7 cellular contexts compared by ENCODE assay signal in genomic region chr2:179860255-179861026, GRCh38. TPM values are rescaled to one million over a fixed set of nuclear protein-coding genes. Genes with fewer than 3 reads are reported as not detected.
DNase-seq lines count a peak whose midpoint lies in the region; ATAC-seq and TF ChIP-seq lines count a peak whose summit lies in the region.

No MANE protein-coding gene starts in this region.

- H3K4me2 ChIP-seq in skeletal muscle satellite cell (ENCODE audit: low read length): peak overlapping the region; percentile 99

- no peaks in the 10 kb centered on the region for H3K9me3 ChIP-seq in Peyer's patch
- H3K9me3 ChIP-seq in right atrium auricular region: no peaks in the 10 kb centered on the region
- no peaks in the 10 kb centered on the region for H3K9me3 ChIP-seq in skeletal muscle satellite cell (replicated peaks; ENCODE audit: low read length)

- DNase-seq in GM20000 (ENCODE audit: low spot score): peak; percentile 41
- DNase-seq in Peyer's patch: no peak
- DNase-seq in right atrium auricular region (ENCODE audit: low spot score): no peak
- DNase-seq in NCI-H146 (lab: John Stamatoyannopoulos, UW): no peak
- DNase-seq in left colon: no peak

- TF ChIP-seq CTCF in GM20000 (IDR thresholded peaks at IDR 0.05; ENCODE audit: extremely low read depth, missing control alignments) (no peak), Peyer's patch (IDR thresholded peaks at IDR 0.05) (no peak), right atrium auricular region (IDR thresholded peaks at IDR 0.05) (no peak)

- no peak for ATAC-seq in GM19397 (IDR thresholded peaks at IDR 0.05; ENCODE audit: unreplicated experiment)
- no peak for ATAC-seq in left colon

- H3K27ac ChIP-seq in Peyer's patch: no peak overlapping the region
- H3K27ac ChIP-seq in right atrium auricular region: peak overlapping the region; percentile 42 to 46

- TF ChIP-seq POLR2A in Peyer's patch (IDR thresholded peaks at IDR 0.05): no peak

- H3K9ac ChIP-seq in skeletal muscle satellite cell (ENCODE audit: low read depth, low read length): no peak overlapping the region

- H3K4me1 ChIP-seq in Peyer's patch (peaks cover 0 to 15% (median 3%) of the 10 kb centered on the region in 4 donors), right atrium auricular region (peaks cover 0 to 20% of the 10 kb centered on the region in 2 donors), skeletal muscle satellite cell (ENCODE audit: control insufficient read depth, insufficient read depth, low read length) (peaks cover 7% of the 10 kb centered on the region)

- peaks cover 0 to 5% of the 10 kb centered on the region in 2 donors for H3K27me3 ChIP-seq in Peyer's patch
- no peaks in the 10 kb centered on the region for H3K27me3 ChIP-seq in right atrium auricular region
- H3K27me3 ChIP-seq in skeletal muscle satellite cell (ENCODE audit: control insufficient read depth, insufficient read depth, low read length): peaks cover 70% of the 10 kb centered on the region

- H3K36me3 ChIP-seq in Peyer's patch (no peaks in the 10 kb centered on the region), right atrium auricular region (no peaks in the 10 kb centered on the region), skeletal muscle satellite cell (ENCODE audit: insufficient read depth, low read length) (no peaks in the 10 kb centered on the region)

- intact Hi-C loops in left colon (cut with DNase I, micrococcal nuclease): no loop called here

- peak overlapping the region; percentile 22 to 62 (median 44) for H3K4me3 ChIP-seq in Peyer's patch
- peak overlapping the region; percentile 33 to 56 for H3K4me3 ChIP-seq in right atrium auricular region
- peak overlapping the region; percentile 76 for H3K4me3 ChIP-seq in skeletal muscle satellite cell (ENCODE audit: low read length)

RNA-seq across cellular contexts. Expression of gene ZNF385B, which starts 1.0 kb away (rescaled TPM):
- 1 to 10 TPM in 3 of 4 donors, not detected in 1; 1.6 to 7.4 (median 3.9) TPM for total RNA-seq in Peyer's patch
- 10 to 100 TPM; 23.2 to 33.3 TPM for total RNA-seq in right atrium auricular region
- 0.22 TPM in 1 of 2 replicates, not detected in the other for total RNA-seq in skeletal muscle satellite cell (2012; rRNA removed)
- 1 to 10 TPM in 1 of 2 donors, under 1 TPM in 1; 0.61 to 1.2 TPM for total RNA-seq in left colon

Comparison
In these comparisons a context has a peak if more than half of its experiments do, and no peak if none do; other contexts are left out.
1. H3K27ac ChIP-seq: peak in right atrium auricular region (2 of 2); none in Peyer's patch (0 of 4).
2. Peak in every context shown above with its lines, with median percentiles within 50 percentile points of each other: H3K4me3 ChIP-seq.